1 cellular context compared by ENCODE assay signal in the genomic region with DNA sequence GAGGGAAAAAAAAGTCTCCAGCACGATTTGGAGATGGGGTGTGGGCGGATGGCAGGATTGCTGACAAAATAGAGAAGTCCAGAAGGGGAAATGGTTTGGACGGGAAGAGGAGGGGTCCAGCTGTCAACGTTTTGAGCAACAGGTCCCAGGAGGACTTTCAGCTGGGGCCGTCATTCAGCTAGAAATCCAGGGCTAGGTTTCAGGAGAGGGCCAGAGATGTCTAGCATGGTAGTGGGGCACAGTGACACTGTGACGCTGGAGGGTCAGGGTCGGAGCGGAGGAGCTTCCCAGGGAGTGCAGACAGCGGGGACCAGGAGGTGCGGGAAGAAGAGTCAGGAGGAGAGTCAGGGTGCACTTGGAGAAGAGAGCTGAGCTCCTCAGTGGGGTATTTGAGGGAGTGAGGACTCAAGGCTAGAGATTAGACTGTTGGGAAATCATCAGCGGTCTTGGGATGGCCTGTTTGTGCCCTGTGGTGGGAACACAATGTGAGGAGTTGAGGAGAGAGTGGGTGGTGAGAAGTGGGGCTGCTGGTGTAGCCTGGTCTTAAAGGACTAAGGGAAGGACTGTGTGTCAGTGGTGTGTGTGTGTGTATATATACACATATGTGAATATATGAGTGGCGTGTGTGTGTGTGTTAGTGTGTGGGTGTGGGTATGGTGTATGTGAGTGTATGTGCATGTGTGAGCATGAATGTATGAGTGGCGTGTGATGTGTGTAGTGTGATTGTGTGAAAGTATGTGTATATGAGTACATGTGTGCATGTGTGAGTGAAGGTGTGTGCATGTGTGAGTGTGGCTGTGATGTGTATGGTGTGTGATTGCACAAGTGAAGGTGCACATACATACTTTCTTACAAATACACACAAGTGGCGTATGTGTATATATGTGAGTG.
TF ChIP-seq lines count a peak whose summit lies in the region.

No MANE protein-coding gene starts in this region.

TF ChIP-seq in HepG2, 621 proteins besides CTCF, POLR2A, EP300 and RAD21:
- TF ChIP-seq, protein P1, sequence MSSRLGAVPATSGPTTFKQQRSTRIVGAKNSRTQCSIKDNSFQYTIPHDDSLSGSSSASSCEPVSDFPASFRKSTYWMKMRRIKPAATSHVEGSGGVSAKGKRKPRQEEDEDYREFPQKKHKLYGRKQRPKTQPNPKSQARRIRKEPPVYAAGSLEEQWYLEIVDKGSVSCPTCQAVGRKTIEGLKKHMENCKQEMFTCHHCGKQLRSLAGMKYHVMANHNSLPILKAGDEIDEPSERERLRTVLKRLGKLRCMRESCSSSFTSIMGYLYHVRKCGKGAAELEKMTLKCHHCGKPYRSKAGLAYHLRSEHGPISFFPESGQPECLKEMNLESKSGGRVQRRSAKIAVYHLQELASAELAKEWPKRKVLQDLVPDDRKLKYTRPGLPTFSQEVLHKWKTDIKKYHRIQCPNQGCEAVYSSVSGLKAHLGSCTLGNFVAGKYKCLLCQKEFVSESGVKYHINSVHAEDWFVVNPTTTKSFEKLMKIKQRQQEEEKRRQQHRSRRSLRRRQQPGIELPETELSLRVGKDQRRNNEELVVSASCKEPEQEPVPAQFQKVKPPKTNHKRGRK (CRISPR knock-in tag; IDR thresholded peaks at IDR 0.05): no peak
- TF ChIP-seq, protein P2, sequence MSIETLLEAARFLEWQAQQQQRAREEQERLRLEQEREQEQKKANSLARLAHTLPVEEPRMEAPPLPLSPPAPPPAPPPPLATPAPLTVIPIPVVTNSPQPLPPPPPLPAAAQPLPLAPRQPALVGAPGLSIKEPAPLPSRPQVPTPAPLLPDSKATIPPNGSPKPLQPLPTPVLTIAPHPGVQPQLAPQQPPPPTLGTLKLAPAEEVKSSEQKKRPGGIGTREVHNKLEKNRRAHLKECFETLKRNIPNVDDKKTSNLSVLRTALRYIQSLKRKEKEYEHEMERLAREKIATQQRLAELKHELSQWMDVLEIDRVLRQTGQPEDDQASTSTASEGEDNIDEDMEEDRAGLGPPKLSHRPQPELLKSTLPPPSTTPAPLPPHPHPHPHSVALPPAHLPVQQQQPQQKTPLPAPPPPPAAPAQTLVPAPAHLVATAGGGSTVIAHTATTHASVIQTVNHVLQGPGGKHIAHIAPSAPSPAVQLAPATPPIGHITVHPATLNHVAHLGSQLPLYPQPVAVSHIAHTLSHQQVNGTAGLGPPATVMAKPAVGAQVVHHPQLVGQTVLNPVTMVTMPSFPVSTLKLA (IDR thresholded peaks at IDR 0.05): 0 out of 2 replicates have a peak, but pooled peaks have one; percentile 29
- TF ChIP-seq, protein P3, sequence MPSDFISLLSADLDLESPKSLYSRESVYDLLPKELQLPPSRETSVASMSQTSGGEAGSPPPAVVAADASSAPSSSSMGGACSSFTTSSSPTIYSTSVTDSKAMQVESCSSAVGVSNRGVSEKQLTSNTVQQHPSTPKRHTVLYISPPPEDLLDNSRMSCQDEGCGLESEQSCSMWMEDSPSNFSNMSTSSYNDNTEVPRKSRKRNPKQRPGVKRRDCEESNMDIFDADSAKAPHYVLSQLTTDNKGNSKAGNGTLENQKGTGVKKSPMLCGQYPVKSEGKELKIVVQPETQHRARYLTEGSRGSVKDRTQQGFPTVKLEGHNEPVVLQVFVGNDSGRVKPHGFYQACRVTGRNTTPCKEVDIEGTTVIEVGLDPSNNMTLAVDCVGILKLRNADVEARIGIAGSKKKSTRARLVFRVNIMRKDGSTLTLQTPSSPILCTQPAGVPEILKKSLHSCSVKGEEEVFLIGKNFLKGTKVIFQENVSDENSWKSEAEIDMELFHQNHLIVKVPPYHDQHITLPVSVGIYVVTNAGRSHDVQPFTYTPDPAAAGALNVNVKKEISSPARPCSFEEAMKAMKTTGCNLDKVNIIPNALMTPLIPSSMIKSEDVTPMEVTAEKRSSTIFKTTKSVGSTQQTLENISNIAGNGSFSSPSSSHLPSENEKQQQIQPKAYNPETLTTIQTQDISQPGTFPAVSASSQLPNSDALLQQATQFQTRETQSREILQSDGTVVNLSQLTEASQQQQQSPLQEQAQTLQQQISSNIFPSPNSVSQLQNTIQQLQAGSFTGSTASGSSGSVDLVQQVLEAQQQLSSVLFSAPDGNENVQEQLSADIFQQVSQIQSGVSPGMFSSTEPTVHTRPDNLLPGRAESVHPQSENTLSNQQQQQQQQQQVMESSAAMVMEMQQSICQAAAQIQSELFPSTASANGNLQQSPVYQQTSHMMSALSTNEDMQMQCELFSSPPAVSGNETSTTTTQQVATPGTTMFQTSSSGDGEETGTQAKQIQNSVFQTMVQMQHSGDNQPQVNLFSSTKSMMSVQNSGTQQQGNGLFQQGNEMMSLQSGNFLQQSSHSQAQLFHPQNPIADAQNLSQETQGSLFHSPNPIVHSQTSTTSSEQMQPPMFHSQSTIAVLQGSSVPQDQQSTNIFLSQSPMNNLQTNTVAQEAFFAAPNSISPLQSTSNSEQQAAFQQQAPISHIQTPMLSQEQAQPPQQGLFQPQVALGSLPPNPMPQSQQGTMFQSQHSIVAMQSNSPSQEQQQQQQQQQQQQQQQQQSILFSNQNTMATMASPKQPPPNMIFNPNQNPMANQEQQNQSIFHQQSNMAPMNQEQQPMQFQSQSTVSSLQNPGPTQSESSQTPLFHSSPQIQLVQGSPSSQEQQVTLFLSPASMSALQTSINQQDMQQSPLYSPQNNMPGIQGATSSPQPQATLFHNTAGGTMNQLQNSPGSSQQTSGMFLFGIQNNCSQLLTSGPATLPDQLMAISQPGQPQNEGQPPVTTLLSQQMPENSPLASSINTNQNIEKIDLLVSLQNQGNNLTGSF (CRISPR knock-in tag; IDR thresholded peaks at IDR 0.05): no peak
